Comparison of ENCODE assay signal across 8 cellular contexts in the genomic region with DNA sequence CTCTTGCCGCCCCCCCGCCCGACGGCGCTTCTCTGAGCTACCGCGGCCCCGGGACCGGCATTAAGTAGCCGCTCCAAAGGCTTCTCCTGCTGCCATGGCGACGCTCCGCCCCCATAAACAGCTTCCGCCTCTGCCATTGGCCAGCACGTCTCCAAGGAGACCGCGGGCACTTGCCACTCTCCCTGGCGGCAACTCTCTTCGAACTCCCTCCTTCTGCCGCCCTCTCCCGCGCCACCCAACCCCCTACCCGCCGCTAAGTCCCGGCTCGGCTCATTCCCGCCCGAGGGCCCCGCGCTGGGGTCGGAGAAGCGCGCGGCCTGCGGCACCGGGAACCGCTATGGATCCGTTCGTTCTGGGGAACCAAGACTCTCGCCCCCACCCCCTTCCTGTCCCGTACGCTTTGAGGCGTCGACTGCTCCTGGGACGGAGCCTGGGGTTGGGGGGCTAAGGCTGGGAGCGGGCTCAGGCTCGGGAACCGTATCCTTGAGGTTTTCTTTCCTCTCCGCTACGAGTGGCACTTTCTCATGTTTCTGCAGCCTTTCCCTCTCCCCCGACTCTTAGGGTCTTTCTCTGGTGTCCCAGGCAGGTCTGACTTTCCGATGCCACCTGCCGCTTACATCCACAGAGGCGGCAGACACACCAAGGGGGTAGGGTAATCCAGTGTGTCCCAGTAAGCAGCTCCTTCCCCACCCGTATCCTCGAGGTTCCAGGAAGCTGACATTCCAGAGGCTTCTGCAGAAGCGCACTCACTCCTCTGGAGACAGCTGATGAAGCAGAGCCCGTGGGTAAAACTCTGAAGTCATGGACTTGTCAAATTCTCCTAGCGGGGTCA. TPM values are rescaled to one million over a fixed set of nuclear protein-coding genes. Genes with fewer than 3 reads are reported as not detected.
DNase-seq lines count a peak whose midpoint lies in the region; ATAC-seq and TF ChIP-seq lines count a peak whose summit lies in the region.

A gene with protein sequence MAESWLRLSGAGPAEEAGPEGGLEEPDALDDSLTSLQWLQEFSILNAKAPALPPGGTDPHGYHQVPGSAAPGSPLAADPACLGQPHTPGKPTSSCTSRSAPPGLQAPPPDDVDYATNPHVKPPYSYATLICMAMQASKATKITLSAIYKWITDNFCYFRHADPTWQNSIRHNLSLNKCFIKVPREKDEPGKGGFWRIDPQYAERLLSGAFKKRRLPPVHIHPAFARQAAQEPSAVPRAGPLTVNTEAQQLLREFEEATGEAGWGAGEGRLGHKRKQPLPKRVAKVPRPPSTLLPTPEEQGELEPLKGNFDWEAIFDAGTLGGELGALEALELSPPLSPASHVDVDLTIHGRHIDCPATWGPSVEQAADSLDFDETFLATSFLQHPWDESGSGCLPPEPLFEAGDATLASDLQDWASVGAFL (minus strand): TSS at position 34 of the 832 bp plus-strand sequence. CDS start 850 bp downstream, outside the sequence.

- peak within 1 kb of the TSS; percentile 57 to 92 (median 84) for H3K27ac Mint-ChIP-seq in CD8-positive, alpha-beta memory T cell

- H3K9me3 ChIP-seq in CD8-positive, alpha-beta memory T cell (ENCODE audit: low read length): no peaks in the 10 kb centered on the region
- no peaks in the 10 kb centered on the region for H3K9me3 ChIP-seq in neural cell (ENCODE audit: low read length)

- peak; percentile 23 for TF ChIP-seq RAD21 in neural cell (conservative IDR thresholded peaks at IDR 0.05)

- CTCF ChIA-PET in CD8-positive, alpha-beta memory T cell (lab: Charles Lee): interaction anchor here (0.6 to 7.7 kb wide), 6 partner anchors 8 to 138 kb away, joined by 3 to 65 read pairs (median 4); no protein-coding TSS in a partner anchor

- TF ChIP-seq EP300 in neural cell (conservative IDR thresholded peaks at IDR 0.05; ENCODE audit: poor library complexity, severe bottlenecking): peak; percentile 30

- no peaks in the 10 kb centered on the region for H3K36me3 ChIP-seq in CD8-positive, alpha-beta memory T cell (ENCODE audit: insufficient read depth, low read length)
- no peaks in the 10 kb centered on the region for H3K36me3 ChIP-seq in neural cell (ENCODE audit: insufficient read depth, low read length)

- peaks cover 60% of the 10 kb centered on the region for H3K4me1 ChIP-seq in CD8-positive, alpha-beta memory T cell (ENCODE audit: insufficient read depth, low read length)

- no peak within 1 kb of the TSS for H2AFZ ChIP-seq in neural cell (ENCODE audit: low read depth, low read length)

- H3K27me3 ChIP-seq in CD8-positive, alpha-beta memory T cell (ENCODE audit: insufficient read depth, low read length, poor library complexity, severe bottlenecking): no peaks in the 10 kb centered on the region
- H3K27me3 ChIP-seq in neural cell (ENCODE audit: insufficient read depth, low read depth, low read length): peaks cover 18% of the 10 kb centered on the region

- TF ChIP-seq CTCF in foreskin fibroblast (IDR thresholded peaks at IDR 0.05; ENCODE audit: low read depth, low read length) (no peak), neural cell (IDR thresholded peaks at IDR 0.05; ENCODE audit: poor library complexity, severe bottlenecking) (no peak)

- H4K20me1 ChIP-seq in neural cell (ENCODE audit: insufficient read depth): no peaks in the 10 kb centered on the region

- no peaks in the 10 kb centered on the region for H3F3A ChIP-seq in neural cell (ENCODE audit: insufficient read depth, low read length, poor library complexity, severe bottlenecking)

- peak within 1 kb of the TSS; percentile 38 for H3K9ac ChIP-seq in neural cell (ENCODE audit: low read length)

- no peaks in the 10 kb centered on the region for H3K79me2 ChIP-seq in neural cell (replicated peaks; ENCODE audit: insufficient read depth, low read length)

- H3K27ac ChIP-seq in CD8-positive, alpha-beta memory T cell (ENCODE audit: low read depth, low read length): no peak within 1 kb of the TSS
- no peak within 1 kb of the TSS for H3K27ac ChIP-seq in neural cell (ENCODE audit: low read length)

- peak; percentile 83 to 95 (median 91) for DNase-seq in CD8-positive, alpha-beta memory T cell
- DNase-seq in M059J (ENCODE audit: low read depth) (peak; percentile 87), SHP77 (lab: John Stamatoyannopoulos, UW) (peak; percentile 93 to 95), foreskin fibroblast (peak; percentile 73 to 92)
- DNase-seq in activated effector memory CD4-positive, alpha-beta T cell treated with Interleukin-2 at 50 U/mL for 16 hours: peak; percentile 87
- peak; percentile 83 for DNase-seq in stimulated activated naive CD4-positive, alpha-beta T cell treated with Interleukin-2 at 50 U/mL for 16 hours (lab: John Stamatoyannopoulos, UW)

- peak within 1 kb of the TSS; percentile 88 for H3K4me2 ChIP-seq in neural cell (ENCODE audit: low read length)

- H3K9me3 Mint-ChIP-seq in CD8-positive, alpha-beta memory T cell: no peaks in the 10 kb centered on the region

- peaks cover 0 to 7% of the 10 kb centered on the region in 2 donors for H3K27me3 Mint-ChIP-seq in CD8-positive, alpha-beta memory T cell

- H3K4me3 Mint-ChIP-seq in CD8-positive, alpha-beta memory T cell: peak within 1 kb of the TSS; percentile 81 to 90 (median 85)

- no peaks in the 10 kb centered on the region for H3K9me2 ChIP-seq in neural cell (ENCODE audit: insufficient read depth, low read length)

- peaks cover 51 to 68% (median 53%) of the 10 kb centered on the region in 3 donors for H3K4me1 Mint-ChIP-seq in CD8-positive, alpha-beta memory T cell

- POLR2A ChIA-PET in CD8-positive, alpha-beta memory T cell (lab: Charles Lee): interaction anchor here (0.9 to 1.5 kb wide), 8 partner anchors 12 to 138 kb away, joined by 3 to 5 read pairs (median 4); a partner anchor contains a TSS

- peak; percentile 75 for ATAC-seq in GM21619 (IDR thresholded peaks at IDR 0.05; ENCODE audit: unreplicated experiment)

- H3K4me3 ChIP-seq in CD8-positive, alpha-beta memory T cell (ENCODE audit: low read length): peak within 1 kb of the TSS; percentile 66
- H3K4me3 ChIP-seq in foreskin fibroblast (ENCODE audit: low read depth in 1 of 2, low read length in 2 of 2) (peak within 1 kb of the TSS; percentile 52 to 58), neural cell (ENCODE audit: low read length) (peak within 1 kb of the TSS; percentile 72)

- H3K36me3 Mint-ChIP-seq in CD8-positive, alpha-beta memory T cell: no peaks in the 10 kb centered on the region

TF ChIP-seq in neural cell, 6 proteins besides CTCF, POLR2A, EP300 and RAD21:
- TF ChIP-seq POLR2AphosphoS5 (IDR thresholded peaks at IDR 0.05) (no peak), SMC3 (conservative IDR thresholded peaks at IDR 0.05; ENCODE audit: poor library complexity) (peak; percentile 31), MXI1 (conservative IDR thresholded peaks at IDR 0.05; ENCODE audit: poor library complexity, severe bottlenecking) (peak; percentile 88), EZH2 (IDR thresholded peaks at IDR 0.05; ENCODE audit: borderline replicate concordance, insufficient read depth, low read length, poor library complexity, severe bottlenecking) (no peak), TAF1 (IDR thresholded peaks at IDR 0.05; ENCODE audit: low read depth) (no peak)
- TF ChIP-seq, protein P1, sequence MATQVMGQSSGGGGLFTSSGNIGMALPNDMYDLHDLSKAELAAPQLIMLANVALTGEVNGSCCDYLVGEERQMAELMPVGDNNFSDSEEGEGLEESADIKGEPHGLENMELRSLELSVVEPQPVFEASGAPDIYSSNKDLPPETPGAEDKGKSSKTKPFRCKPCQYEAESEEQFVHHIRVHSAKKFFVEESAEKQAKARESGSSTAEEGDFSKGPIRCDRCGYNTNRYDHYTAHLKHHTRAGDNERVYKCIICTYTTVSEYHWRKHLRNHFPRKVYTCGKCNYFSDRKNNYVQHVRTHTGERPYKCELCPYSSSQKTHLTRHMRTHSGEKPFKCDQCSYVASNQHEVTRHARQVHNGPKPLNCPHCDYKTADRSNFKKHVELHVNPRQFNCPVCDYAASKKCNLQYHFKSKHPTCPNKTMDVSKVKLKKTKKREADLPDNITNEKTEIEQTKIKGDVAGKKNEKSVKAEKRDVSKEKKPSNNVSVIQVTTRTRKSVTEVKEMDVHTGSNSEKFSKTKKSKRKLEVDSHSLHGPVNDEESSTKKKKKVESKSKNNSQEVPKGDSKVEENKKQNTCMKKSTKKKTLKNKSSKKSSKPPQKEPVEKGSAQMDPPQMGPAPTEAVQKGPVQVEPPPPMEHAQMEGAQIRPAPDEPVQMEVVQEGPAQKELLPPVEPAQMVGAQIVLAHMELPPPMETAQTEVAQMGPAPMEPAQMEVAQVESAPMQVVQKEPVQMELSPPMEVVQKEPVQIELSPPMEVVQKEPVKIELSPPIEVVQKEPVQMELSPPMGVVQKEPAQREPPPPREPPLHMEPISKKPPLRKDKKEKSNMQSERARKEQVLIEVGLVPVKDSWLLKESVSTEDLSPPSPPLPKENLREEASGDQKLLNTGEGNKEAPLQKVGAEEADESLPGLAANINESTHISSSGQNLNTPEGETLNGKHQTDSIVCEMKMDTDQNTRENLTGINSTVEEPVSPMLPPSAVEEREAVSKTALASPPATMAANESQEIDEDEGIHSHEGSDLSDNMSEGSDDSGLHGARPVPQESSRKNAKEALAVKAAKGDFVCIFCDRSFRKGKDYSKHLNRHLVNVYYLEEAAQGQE (IDR thresholded peaks at IDR 0.05; ENCODE audit: borderline replicate concordance): peak; percentile 9

RNA-seq across cellular contexts. Expression of the gene that starts here (rescaled TPM):
- total RNA-seq in CD8-positive, alpha-beta memory T cell: under 1 TPM; 0.64 to 0.94 TPM
- polyA plus RNA-seq in CD8-positive, alpha-beta memory T cell: 0.68 TPM
- not detected in 2 replicates for total RNA-seq in M059J (2014; rRNA removed; shearing (Covaris generic))
- polyA plus RNA-seq in neural cell: 0.56 and 0.84 TPM in 2 replicates
- 0.49 and 1.2 TPM in 2 replicates for polyA minus RNA-seq in neural cell

Comparison
In these comparisons a context has a peak if more than half of its experiments do, and no peak if none do; other contexts are left out.
1. Peak in DNase-seq and H3K4me3 ChIP-seq in CD8-positive, alpha-beta memory T cell; RNA of the gene not detected or under 1 TPM.
2. Peak in DNase-seq in M059J; RNA of the gene not detected or under 1 TPM.